Comparison of ENCODE assay signal across 8 cellular contexts in genomic region chr4:2042207-2042946, GRCh38. TPM values are rescaled to one million over a fixed set of nuclear protein-coding genes. Genes with fewer than 3 reads are reported as not detected.
A peak's percentile ranks its signal among the peaks of the same experiment; 100 is the strongest.
DNase-seq lines count a peak whose midpoint lies in the region; ATAC-seq, FAIRE-seq and TF ChIP-seq lines count a peak whose summit lies in the region.

No MANE protein-coding gene starts in this region.

- no peak overlapping the region for H3K27ac ChIP-seq in coronary artery
- H3K27ac ChIP-seq in lower lobe of right lung = peak overlapping the region; percentile 49
- no peak overlapping the region for H3K27ac ChIP-seq in suprapubic skin

- TF ChIP-seq CTCF in coronary artery (IDR thresholded peaks at IDR 0.05) (no peak), lower lobe of right lung (IDR thresholded peaks at IDR 0.05) (no peak), suprapubic skin (IDR thresholded peaks at IDR 0.05) (no peak)

- intact Hi-C loops in lower lobe of right lung (cut with DNase I) = no loop called here

- ATAC-seq in HG02678 (IDR thresholded peaks at IDR 0.05; ENCODE audit: unreplicated experiment) = peak; percentile 29
- peak; percentile 40 to 49 for ATAC-seq in lower lobe of right lung

- no peak for FAIRE-seq in HTR-8/SVneo (lab: Jason Lieb, UNC)

- H3K9me3 ChIP-seq in lower lobe of right lung (no peaks in the 10 kb centered on the region), suprapubic skin (no peaks in the 10 kb centered on the region)

- DNase-seq in EL (peak; percentile 25), T-helper 9 cell (peak; percentile 34), coronary artery (ENCODE audit: low spot score) (no peak), lower lobe of right lung (peak; percentile 50), suprapubic skin (ENCODE audit: low spot score in 2 of 2) (peak; percentile 52 to 67), DMS79 treated with DMSO at 0.1 percent for 48 hours (lab: John Stamatoyannopoulos, UW) (no peak), HTR-8/SVneo (ENCODE audit: insufficient read length, low spot score) (no peak)

- peak overlapping the region; percentile 89 for H3K4me3 ChIP-seq in coronary artery
- peak overlapping the region; percentile 66 for H3K4me3 ChIP-seq in lower lobe of right lung
- peak overlapping the region; percentile 63 for H3K4me3 ChIP-seq in suprapubic skin

- H3K36me3 ChIP-seq in lower lobe of right lung = no peaks in the 10 kb centered on the region
- H3K36me3 ChIP-seq in suprapubic skin = no peaks in the 10 kb centered on the region

- 4% methylated on average over 17 of the region's 80 CpGs for WGBS in suprapubic skin

- H3K27me3 ChIP-seq in lower lobe of right lung (ENCODE audit: low read depth) = peaks cover 55% of the 10 kb centered on the region
- peaks cover 75% of the 10 kb centered on the region for H3K27me3 ChIP-seq in suprapubic skin

- TF ChIP-seq EP300 in suprapubic skin (IDR thresholded peaks at IDR 0.05) = no peak

- TF ChIP-seq POLR2A in suprapubic skin (IDR thresholded peaks at IDR 0.05) = no peak

- H3K4me1 ChIP-seq in lower lobe of right lung (peaks cover 21% of the 10 kb centered on the region), suprapubic skin (peaks cover 33% of the 10 kb centered on the region)

RNA-seq across cellular contexts. Expression of gene NAT8L, which starts 16.8 kb away (rescaled TPM):
- total RNA-seq in lower lobe of right lung = 0.24 TPM
- total RNA-seq in suprapubic skin = 1 to 10 TPM; 1.0 to 2.8 (median 1.6) TPM

RNA-seq across cellular contexts. Expression of gene NELFA, which starts 33.6 kb away (rescaled TPM):
- total RNA-seq in lower lobe of right lung (22.6 TPM), suprapubic skin (10 to 100 TPM; 23.2 to 41.5 (median 35.5) TPM)

Comparison
In these comparisons a context has a peak if more than half of its experiments do, and no peak if none do; other contexts are left out.
1. DNase-seq: peak in EL (single experiment), T-helper 9 cell (single experiment), lower lobe of right lung (single experiment) and suprapubic skin (2 of 2); none in coronary artery (single experiment), DMS79 treated with DMSO at 0.1 percent for 48 hours (single experiment) and HTR-8/SVneo (single experiment).
2. Peak in every context shown above with its lines, with median percentiles within 50 percentile points of each other: H3K4me3 ChIP-seq.